In the genomic region with DNA sequence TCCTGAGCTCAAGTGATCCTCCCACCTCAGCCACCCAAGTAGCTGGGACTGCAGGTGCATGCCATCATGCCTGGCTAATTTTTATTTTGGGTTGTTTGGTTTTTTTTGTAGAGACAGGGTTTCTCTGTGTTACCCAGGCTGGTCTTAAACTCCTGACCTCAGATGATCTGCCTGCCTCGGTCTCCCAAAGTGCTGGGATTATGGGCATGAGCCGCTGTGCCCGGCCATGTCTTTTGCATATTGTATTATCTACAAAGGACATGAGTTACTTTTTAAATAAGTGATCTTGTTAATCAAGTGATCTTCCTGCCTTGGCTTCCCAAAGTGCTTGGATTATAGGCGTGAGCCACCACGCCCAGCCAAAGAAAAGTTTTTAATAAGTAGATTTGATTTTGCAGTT, we compare ENCODE assay signal across 7 cellular contexts.
DNase-seq lines count a peak whose midpoint lies in the region; ATAC-seq and TF ChIP-seq lines count a peak whose summit lies in the region.
"Not testable (repeated sequence)": the region's sequence is repeated elsewhere in the genome, so short reads cannot be mapped to it uniquely, and the experiment has no call there.

No MANE protein-coding gene starts in this region.

- 99 to 100% methylated on average over 4 to 5 of the region's 5 CpGs for WGBS in endodermal cell (ENCODE audit: insufficient coverage in 1 of 2, insufficient read length in 1 of 2), 2 experiments
- 96 to 97% methylated on average over 5 of the region's 5 CpGs for WGBS in transverse colon (ENCODE audit: low coverage in 1 of 2), 2 donors

- not testable (repeated sequence) for H3K4me3 ChIP-seq in endodermal cell (ENCODE audit: low read length); transverse colon

- not testable (repeated sequence) for ATAC-seq in activated T-helper 17 cell treated with anti-CD3 and anti-CD28 coated beads, Interleukin-2, amount 50 U/mL, for 72 hours (replicated peaks)

- not testable (repeated sequence) for TF ChIP-seq CTCF in endodermal cell (conservative IDR thresholded peaks at IDR 0.05); nephron (IDR thresholded peaks at IDR 0.05; ENCODE audit: unreplicated experiment in 3 of 3); transverse colon (IDR thresholded peaks at IDR 0.05)

- H3K4me1 Mint-ChIP-seq in activated T-helper 17 cell treated with anti-CD3 and anti-CD28 coated beads, Interleukin-2, amount 50 U/mL, for 72 hours = peaks cover 20% of the 10 kb centered on the region
- H3K4me1 Mint-ChIP-seq in activated naive CD4-positive, alpha-beta T cell treated with anti-CD3 and anti-CD28 coated beads, Interleukin-2, amount 50 U/mL, for 24 hours = peaks cover 51% of the 10 kb centered on the region
- H3K4me1 Mint-ChIP-seq in endodermal cell = not testable (repeated sequence)
- H3K4me1 Mint-ChIP-seq in nephron = peaks cover 60% of the 10 kb centered on the region

- H3K4me1 ChIP-seq in endodermal cell (ENCODE audit: control insufficient read depth, insufficient read depth, low read length) = not testable (repeated sequence)
- peaks cover 3 to 31% (median 12%) of the 10 kb centered on the region in 4 donors for H3K4me1 ChIP-seq in transverse colon

- intact Hi-C loops in transverse colon (cut with DNase I; ENCODE audit: low total_unique reads) = not testable (repeated sequence)

- peak; percentile 5 for DNase-seq in activated T-cell treated with anti-CD3 and anti-CD28 coated beads, Interleukin-2, amount 50 U/mL, for 1 hour
- peak; percentile 10 for DNase-seq in endodermal cell
- DNase-seq in left kidney (ENCODE audit: low read depth, low spot score) = peak; percentile 39
- DNase-seq in transverse colon = not testable (repeated sequence)

- peaks cover 20% of the 10 kb centered on the region for H3K36me3 ChIP-seq in endodermal cell (ENCODE audit: control insufficient read depth, insufficient read depth, low read length)
- H3K36me3 ChIP-seq in transverse colon = not testable (repeated sequence)

- H3K27me3 ChIP-seq in endodermal cell (ENCODE audit: control insufficient read depth, insufficient read depth, low read length, poor library complexity, severe bottlenecking); transverse colon: not testable (repeated sequence)

- H3K4me3 Mint-ChIP-seq in activated T-helper 17 cell treated with anti-CD3 and anti-CD28 coated beads, Interleukin-2, amount 50 U/mL, for 72 hours; activated naive CD4-positive, alpha-beta T cell treated with anti-CD3 and anti-CD28 coated beads, Interleukin-2, amount 50 U/mL, for 24 hours; endodermal cell; nephron: not testable (repeated sequence)

- TF ChIP-seq POLR2A in transverse colon (IDR thresholded peaks at IDR 0.05) = not testable (repeated sequence)

- not testable (repeated sequence) for TF ChIP-seq EP300 in transverse colon (IDR thresholded peaks at IDR 0.05; ENCODE audit: low read depth)

- not testable (repeated sequence) for H3K9ac ChIP-seq in endodermal cell (ENCODE audit: extremely low read depth, low read length, poor library complexity, severe bottlenecking)

- H3K27ac Mint-ChIP-seq in activated T-helper 17 cell treated with anti-CD3 and anti-CD28 coated beads, Interleukin-2, amount 50 U/mL, for 72 hours = peak overlapping the region; percentile 22
- H3K27ac Mint-ChIP-seq in activated naive CD4-positive, alpha-beta T cell treated with anti-CD3 and anti-CD28 coated beads, Interleukin-2, amount 50 U/mL, for 24 hours = peak overlapping the region; percentile 8
- not testable (repeated sequence) for H3K27ac Mint-ChIP-seq in endodermal cell
- H3K27ac Mint-ChIP-seq in nephron = peak overlapping the region; percentile 67 to 97 (median 68)

- peaks cover 47% of the 10 kb centered on the region for H3K36me3 Mint-ChIP-seq in activated T-helper 17 cell treated with anti-CD3 and anti-CD28 coated beads, Interleukin-2, amount 50 U/mL, for 72 hours (ENCODE audit: low read depth)
- peaks cover 20% of the 10 kb centered on the region for H3K36me3 Mint-ChIP-seq in activated naive CD4-positive, alpha-beta T cell treated with anti-CD3 and anti-CD28 coated beads, Interleukin-2, amount 50 U/mL, for 24 hours
- H3K36me3 Mint-ChIP-seq in endodermal cell (ENCODE audit: low read depth) = peaks cover 35% of the 10 kb centered on the region
- H3K36me3 Mint-ChIP-seq in nephron (ENCODE audit: low read depth) = peaks cover 19% of the 10 kb centered on the region

- H3K9me3 Mint-ChIP-seq in activated T-helper 17 cell treated with anti-CD3 and anti-CD28 coated beads, Interleukin-2, amount 50 U/mL, for 72 hours; activated naive CD4-positive, alpha-beta T cell treated with anti-CD3 and anti-CD28 coated beads, Interleukin-2, amount 50 U/mL, for 24 hours; endodermal cell; nephron: not testable (repeated sequence)

- in situ Hi-C loops in transverse colon (cut with MboI; ENCODE audit: low pct_ligation_motif_present in 1 of 4, low pct_unique_long_range_greater_than_20kb in 1 of 4, low sequenced_read_pairs in 3 of 4) = not testable (repeated sequence)

- H3K27ac ChIP-seq in endodermal cell (ENCODE audit: low read depth, low read length) = not testable (repeated sequence)
- H3K27ac ChIP-seq in transverse colon = peak overlapping the region in 3 of 4 donors; percentile 9 to 48 (median 17)

- H3K27me3 Mint-ChIP-seq in activated T-helper 17 cell treated with anti-CD3 and anti-CD28 coated beads, Interleukin-2, amount 50 U/mL, for 72 hours; activated naive CD4-positive, alpha-beta T cell treated with anti-CD3 and anti-CD28 coated beads, Interleukin-2, amount 50 U/mL, for 24 hours; endodermal cell (ENCODE audit: insufficient read depth); nephron (ENCODE audit: low read depth): not testable (repeated sequence)

- not testable (repeated sequence) for H3K9me3 ChIP-seq in endodermal cell (ENCODE audit: control insufficient read depth, low read length); transverse colon
